ENCODE assay signal across 1 cellular context in the genomic region with DNA sequence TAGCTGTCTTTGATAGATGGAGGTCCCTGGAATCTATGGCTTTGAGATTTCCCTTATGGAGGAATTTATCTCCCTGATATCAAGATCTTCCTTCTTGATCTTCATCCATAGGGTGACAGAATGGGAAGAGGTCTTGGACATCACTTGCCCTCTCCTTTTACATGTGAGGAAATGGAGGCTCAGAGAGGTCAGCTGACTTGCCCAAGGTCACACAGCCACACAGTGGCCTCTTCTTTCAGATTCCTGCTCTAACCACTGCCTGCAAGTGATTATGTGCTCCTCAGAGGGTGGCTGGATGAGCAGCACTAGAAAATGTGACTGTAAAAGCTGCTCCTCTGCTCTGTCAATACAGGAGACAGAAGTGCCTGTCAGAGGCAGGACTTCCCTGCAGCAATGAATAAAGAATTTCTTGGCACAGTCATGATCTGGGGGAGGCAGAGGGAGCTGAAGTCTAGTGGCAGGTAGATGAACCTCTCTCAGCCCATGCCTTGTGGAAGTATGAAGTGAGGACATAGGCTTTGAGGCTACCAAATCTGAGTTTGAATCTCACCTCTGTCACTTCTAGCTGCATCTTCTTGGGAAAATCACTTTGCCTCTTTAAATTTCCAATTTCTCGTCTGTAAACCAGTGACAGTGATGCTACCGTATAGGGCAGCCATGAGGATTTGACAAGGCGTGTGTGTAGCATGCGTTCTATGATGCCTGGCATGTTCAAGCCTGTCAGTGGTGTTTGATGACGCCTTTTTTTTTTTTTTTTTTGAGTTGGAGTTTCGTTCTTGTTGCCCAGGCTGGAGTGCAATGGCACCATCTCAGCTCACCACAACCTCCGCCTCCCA.
TF ChIP-seq lines count a peak whose summit lies in the region.

No MANE protein-coding gene starts in this region.

TF ChIP-seq in H1, 55 proteins besides CTCF, POLR2A, EP300 and RAD21:
- TF ChIP-seq BACH1 (IDR thresholded peaks at IDR 0.05; ENCODE audit: low read length) (no peak), KDM1A (IDR thresholded peaks at IDR 0.05; ENCODE audit: borderline replicate concordance, low read length) (0 out of 2 replicates have a peak, but pooled peaks have one; percentile 30)
TF ChIP-seq in H1: peak in this region for 1.
